Comparison of ENCODE assay signal across 14 cellular contexts in genomic region chr3:58429657-58430056, GRCh38. TPM values are rescaled to one million over a fixed set of nuclear protein-coding genes. Genes with fewer than 3 reads are reported as not detected.
DNase-seq lines count a peak whose midpoint lies in the region; ATAC-seq and TF ChIP-seq lines count a peak whose summit lies in the region.
"Had no signal": no experiment of that assay in that cellular context is flagged by ENCODE, and none has a peak within 500 bp of the region (broad histone marks: within the 10 kb centered on the region; RNA-seq: fewer than 3 reads in every experiment).

No MANE protein-coding gene starts in this region.

- ATAC-seq in GM19438 (IDR thresholded peaks at IDR 0.05; ENCODE audit: low read depth, unreplicated experiment), result peak; percentile 50
- ATAC-seq in HG02852 (IDR thresholded peaks at IDR 0.05; ENCODE audit: unreplicated experiment), result peak; percentile 57
- ATAC-seq: foreskin keratinocyte, upper lobe of right lung had no signal

- H3K9me3 Mint-ChIP-seq in nephron progenitor cell, result no peaks in the 10 kb centered on the region

- H3K79me2 ChIP-seq in SU-DHL-6 (ENCODE audit: insufficient read depth, low read length) (peaks cover 7% of the 10 kb centered on the region), smooth muscle cell (ENCODE audit: low read depth) (peaks cover 18% of the 10 kb centered on the region)

- TF ChIP-seq POLR2A in adrenal gland (IDR thresholded peaks at IDR 0.05), result no peak

- H4K20me1 ChIP-seq in SU-DHL-6 (ENCODE audit: low read depth, low read length), result no peaks in the 10 kb centered on the region
- peaks cover 9% of the 10 kb centered on the region for H4K20me1 ChIP-seq in smooth muscle cell (ENCODE audit: low read depth)

- H3K9me2 ChIP-seq in SU-DHL-6 (replicated peaks; ENCODE audit: insufficient read depth, low read length), result no peaks in the 10 kb centered on the region

- peaks cover 43% of the 10 kb centered on the region for H3K36me3 Mint-ChIP-seq in nephron progenitor cell (ENCODE audit: low read depth)

- H3K36me3 ChIP-seq in SU-DHL-6 (ENCODE audit: low read length), result peaks cover 33% of the 10 kb centered on the region; the same call in 1 of the 2 replicates
- peaks cover 24% of the 10 kb centered on the region for H3K36me3 ChIP-seq in smooth muscle cell (ENCODE audit: low read depth)
- H3K36me3 ChIP-seq in adrenal gland (replicated peaks in 1 of 2), result peaks cover 0 to 73% of the 10 kb centered on the region in 2 donors

- 0% methylated on average over 1 of the region's 1 CpG for WGBS in smooth muscle cell (ENCODE audit: low lambda C conversion rate)
- WGBS in adrenal gland, 4 donors, result 0 to 43% (median 16%) methylated on average over 1 of the region's 1 CpG

- intact Hi-C loops in adrenal gland (cut with DNase I), result loop anchor here in 1 of 2 donors (10.0 kb wide), 1 partner anchor 105 kb away; the partner anchor contains the start of gene ACOX2

- H3K4me2 ChIP-seq in SU-DHL-6 (ENCODE audit: low read depth, low read length, poor library complexity, severe bottlenecking) (no peak overlapping the region), smooth muscle cell (no peak overlapping the region)

- no peak overlapping the region for H3K4me3 Mint-ChIP-seq in nephron progenitor cell

- H3K27me3 ChIP-seq in SU-DHL-6 (ENCODE audit: low read length) (no peaks in the 10 kb centered on the region), smooth muscle cell (ENCODE audit: low read depth) (no peaks in the 10 kb centered on the region), adrenal gland (no peaks in the 10 kb centered on the region)
- H3K27me3 ChIP-seq: foreskin keratinocyte, upper lobe of right lung had no signal

- no peak overlapping the region for H3K9ac ChIP-seq in SU-DHL-6 (ENCODE audit: low read length)
- H3K9ac ChIP-seq in smooth muscle cell (ENCODE audit: low read depth), result no peak overlapping the region

- peaks cover 23% of the 10 kb centered on the region for H3K4me1 Mint-ChIP-seq in nephron progenitor cell

- TF ChIP-seq CTCF in AG10803 (conservative IDR thresholded peaks at IDR 0.05; ENCODE audit: low read length) (no peak), SU-DHL-6 (IDR thresholded peaks at IDR 0.05; ENCODE audit: insufficient read depth, low read length, poor library complexity, severe bottlenecking) (no peak), smooth muscle cell (IDR thresholded peaks at IDR 0.05; ENCODE audit: borderline replicate concordance, insufficient read depth, poor library complexity, severe bottlenecking) (no peak), adrenal gland (IDR thresholded peaks at IDR 0.05) (no peak), nephron progenitor cell (IDR thresholded peaks at IDR 0.05) (no peak)

- no peak overlapping the region for H3K27ac Mint-ChIP-seq in nephron progenitor cell

- H3K4me3 ChIP-seq in AG10803 (ENCODE audit: low read length), result no peak overlapping the region
- H3K4me3 ChIP-seq in SU-DHL-6 (ENCODE audit: insufficient read depth, low read length, poor library complexity, severe bottlenecking), result no peak overlapping the region
- H3K4me3 ChIP-seq in smooth muscle cell, result no peak overlapping the region
- no peak overlapping the region for H3K4me3 ChIP-seq in adrenal gland
- H3K4me3 ChIP-seq: lung, upper lobe of right lung had no signal

- DNase-seq in AG10803 (ENCODE audit: low read depth) (peak; percentile 65), smooth muscle cell (lab: John Stamatoyannopoulos, UW; ENCODE audit: unreplicated experiment) (no peak), adrenal gland (no peak), nephron progenitor cell (no peak), NCI-H82 (lab: John Stamatoyannopoulos, UW) (no peak)
- DNase-seq: activated CD8-positive, alpha-beta memory T cell treated with anti-CD3 and anti-CD28 coated beads, Interleukin-2, amount 50 U/mL, for 48 hours; central memory CD4-positive, alpha-beta T cell; foreskin keratinocyte; posterior cingulate gyrus; upper lobe of right lung had no signal

- peaks cover 4% of the 10 kb centered on the region for H3K27me3 Mint-ChIP-seq in nephron progenitor cell (ENCODE audit: low read depth, poor library complexity)

- H3K4me1 ChIP-seq in smooth muscle cell (ENCODE audit: low read depth) (peaks cover under 1% of the 10 kb centered on the region), adrenal gland (replicated peaks in 1 of 2) (peaks cover 13 to 18% of the 10 kb centered on the region in 2 donors)

- 0 out of 2 replicates have a peak overlapping the region, but pooled peaks have one; percentile 14 for H3K27ac ChIP-seq in SU-DHL-6 (ENCODE audit: low read depth, low read length)
- no peak overlapping the region for H3K27ac ChIP-seq in smooth muscle cell (ENCODE audit: low read depth)
- no peak overlapping the region for H3K27ac ChIP-seq in adrenal gland
- H3K27ac ChIP-seq: foreskin keratinocyte, upper lobe of right lung had no signal

- peaks cover 25% of the 10 kb centered on the region; the same call in 1 of the 2 replicates for H3F3A ChIP-seq in SU-DHL-6 (ENCODE audit: insufficient read depth)
- peaks cover 31% of the 10 kb centered on the region for H3F3A ChIP-seq in smooth muscle cell (ENCODE audit: low read depth)

- no peaks in the 10 kb centered on the region for H3K9me3 ChIP-seq in SU-DHL-6 (ENCODE audit: insufficient read depth, low read length)
- no peaks in the 10 kb centered on the region for H3K9me3 ChIP-seq in smooth muscle cell (replicated peaks; ENCODE audit: low read depth)
- no peaks in the 10 kb centered on the region for H3K9me3 ChIP-seq in adrenal gland (replicated peaks in 1 of 3)
- H3K9me3 ChIP-seq: upper lobe of right lung had no signal

- H2AFZ ChIP-seq in SU-DHL-6 (ENCODE audit: low read depth, low read length, severe bottlenecking), result no peak overlapping the region
- no peak overlapping the region for H2AFZ ChIP-seq in smooth muscle cell (ENCODE audit: low read depth)

RNA-seq across cellular contexts. Expression of gene PDHB, which starts 4.0 kb away (rescaled TPM):
- total RNA-seq in smooth muscle cell (123 and 134 TPM in 2 replicates), adrenal gland (100 to 1,000 TPM in 4 of 8 donors, 10 to 100 TPM in 4; 84.2 to 155 (median 102) TPM)
- polyA plus RNA-seq in smooth muscle cell (122 and 128 TPM in 2 replicates), adrenal gland (100 to 1,000 TPM in 1 of 3 donors, 10 to 100 TPM in 2; 59.2 to 198 (median 84.8) TPM)
